1 cellular context compared by ENCODE assay signal in the genomic region with DNA sequence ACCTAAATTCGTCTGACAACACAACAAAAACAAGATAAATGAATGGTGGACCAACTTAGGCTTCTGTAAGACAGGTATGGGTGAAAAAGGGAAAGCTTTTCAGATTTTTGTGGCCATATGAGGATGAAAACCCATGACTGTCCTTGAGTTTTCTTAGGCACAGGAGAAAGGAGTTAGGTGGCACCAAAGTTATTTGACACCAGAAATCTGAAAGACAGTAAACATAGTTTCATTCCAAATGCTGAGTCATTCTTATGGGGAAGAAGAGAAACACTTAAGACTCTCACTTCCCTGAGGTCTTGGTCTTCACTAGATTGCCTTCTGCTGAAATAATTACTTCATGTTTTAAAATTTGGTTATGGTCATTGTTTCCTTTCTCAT.
TF ChIP-seq lines count a peak whose summit lies in the region.

No MANE protein-coding gene starts in this region.

TF ChIP-seq in K562, 482 proteins besides CTCF, POLR2A, EP300 and RAD21 (continued from another document and continues in another):
- TF ChIP-seq ZNF639 (CRISPR knock-in tag; conservative IDR thresholded peaks at IDR 0.05 in 1 of 2, IDR thresholded peaks at IDR 0.05 in 1 of 2) (0 out of 4 replicates have a peak, but pooled peaks of 1 of the 2 experiments have one; percentile 33), ZNF253 (CRISPR knock-in tag; conservative IDR thresholded peaks at IDR 0.05) (no peak), BDP1 (IDR thresholded peaks at IDR 0.05; ENCODE audit: insufficient read depth, insufficient read length) (no peak), KDM1A (IDR thresholded peaks at IDR 0.05) (0 out of 4 replicates have a peak, but pooled peaks have one; percentile 11 to 28), TRIM24 (IDR thresholded peaks at IDR 0.05) (peak in 1 of 2 experiments; percentile 22; a peak in 1 of 4 replicates), JUND (IDR thresholded peaks at IDR 0.05; ENCODE audit: borderline replicate concordance, low read depth, low read length) (peak; percentile 77), JUND (tag; IDR thresholded peaks at IDR 0.05; ENCODE audit: borderline replicate concordance, low read depth, low read length) (peak; percentile 78; the same call in 2 of the 3 replicates), SREBF1 (IDR thresholded peaks at IDR 0.05; ENCODE audit: borderline replicate concordance, low read depth, low read length) (no peak), NFE2L1 (tag; IDR thresholded peaks at IDR 0.05; ENCODE audit: borderline replicate concordance, low read depth) (peak; percentile 99), RB1 (IDR thresholded peaks at IDR 0.05; ENCODE audit: low read depth) (no peak), CREBBP (IDR thresholded peaks at IDR 0.05; ENCODE audit: low read depth, low read length) (no peak), GATAD2B (IDR thresholded peaks at IDR 0.05; ENCODE audit: borderline replicate concordance) (0 out of 2 replicates have a peak, but pooled peaks have one; percentile 16), PREB (CRISPR knock-in tag; IDR thresholded peaks at IDR 0.05) (0 out of 2 replicates have a peak, but pooled peaks have one; percentile 27), NFIC (IDR thresholded peaks at IDR 0.05) (0 out of 2 replicates have a peak, but pooled peaks have one; percentile 12), FOXJ2 (tag; IDR thresholded peaks at IDR 0.05) (peak; percentile 83), TBP (optimal IDR thresholded peaks at IDR 0.05; ENCODE audit: low read depth, low read length) (no peak), CC2D1A (IDR thresholded peaks at IDR 0.05) (no peak), HMG20B (CRISPR knock-in tag; IDR thresholded peaks at IDR 0.05) (no peak), BACH1 (tag; IDR thresholded peaks at IDR 0.05) (peak; percentile 97), HDAC6 (IDR thresholded peaks at IDR 0.05; ENCODE audit: low read depth, low read length) (no peak), ETV1 (tag; conservative IDR thresholded peaks at IDR 0.05; ENCODE audit: low read depth) (0 out of 2 replicates have a peak, but pooled peaks have one; percentile 19), FOSL1 (tag; conservative IDR thresholded peaks at IDR 0.05) (peak; percentile 52), LEF1 (IDR thresholded peaks at IDR 0.05) (peak; percentile 66), RREB1 (CRISPR knock-in tag; IDR thresholded peaks at IDR 0.05) (no peak), MTA1 (IDR thresholded peaks at IDR 0.05; ENCODE audit: borderline replicate concordance) (peak; percentile 37; the same call in 1 of the 2 replicates), CCNT2 (IDR thresholded peaks at IDR 0.05; ENCODE audit: borderline replicate concordance, extremely low read depth, insufficient read length, low read depth, low read length) (peak; percentile 38), L3MBTL2 (IDR thresholded peaks at IDR 0.05) (peak; percentile 13; the same call in 1 of the 2 replicates), NFRKB (IDR thresholded peaks at IDR 0.05; ENCODE audit: low read depth) (0 out of 2 replicates have a peak, but pooled peaks have one; percentile 57), PKNOX1 (IDR thresholded peaks at IDR 0.05) (0 out of 2 replicates have a peak, but pooled peaks have one; percentile 6), SMARCC2 (IDR thresholded peaks at IDR 0.05; ENCODE audit: low read depth) (peak; percentile 68; the same call in 1 of the 2 replicates), ATF7 (IDR thresholded peaks at IDR 0.05) (peak; percentile 30; the same call in 1 of the 2 replicates), EHMT2 (IDR thresholded peaks at IDR 0.05) (peak; percentile 70; the same call in 1 of the 2 replicates), SOX6 (IDR thresholded peaks at IDR 0.05) (peak; percentile 35; the same call in 1 of the 2 replicates), TOE1 (IDR thresholded peaks at IDR 0.05; ENCODE audit: borderline replicate concordance) (0 out of 2 replicates have a peak, but pooled peaks have one; percentile 24), TOE1 (CRISPR knock-in tag; IDR thresholded peaks at IDR 0.05; ENCODE audit: borderline replicate concordance, low read depth) (no peak), ZNF316 (IDR thresholded peaks at IDR 0.05) (peak; percentile 98), ATF3 (IDR thresholded peaks at IDR 0.05) (peak; percentile 68; the same call in 1 of the 2 replicates), ATF3 (CRISPR knock-in tag; conservative IDR thresholded peaks at IDR 0.05) (no peak), FOXK2 (conservative IDR thresholded peaks at IDR 0.05 in 1 of 2, IDR thresholded peaks at IDR 0.05 in 1 of 2; ENCODE audit: low read depth in 2 of 2) (peak; percentile 66 to 79; a peak in 3 of 4 replicates), FOXA1 (IDR thresholded peaks at IDR 0.05; ENCODE audit: borderline replicate concordance) (no peak), DPF2 (IDR thresholded peaks at IDR 0.05) (peak; percentile 87), RFX1 (IDR thresholded peaks at IDR 0.05) (no peak), ATF1 (CRISPR knock-in tag; IDR thresholded peaks at IDR 0.05) (no peak), ATF1 (tag; IDR thresholded peaks at IDR 0.05) (peak; percentile 22; the same call in 1 of the 2 replicates), ID3 (CRISPR knock-in tag; IDR thresholded peaks at IDR 0.05) (no peak), ID3 (tag; IDR thresholded peaks at IDR 0.05) (no peak), ZNF644 (tag; IDR thresholded peaks at IDR 0.05; ENCODE audit: low read depth) (no peak), SAP30 (IDR thresholded peaks at IDR 0.05; ENCODE audit: borderline replicate concordance, insufficient read depth, low read depth, low read length, poor library complexity, severe bottlenecking) (no peak), NCOA1 (IDR thresholded peaks at IDR 0.05; ENCODE audit: low read depth) (peak; percentile 32; the same call in 1 of the 2 replicates), ZNF41 (CRISPR knock-in tag; conservative IDR thresholded peaks at IDR 0.05) (no peak)
- TF ChIP-seq, protein P1, sequence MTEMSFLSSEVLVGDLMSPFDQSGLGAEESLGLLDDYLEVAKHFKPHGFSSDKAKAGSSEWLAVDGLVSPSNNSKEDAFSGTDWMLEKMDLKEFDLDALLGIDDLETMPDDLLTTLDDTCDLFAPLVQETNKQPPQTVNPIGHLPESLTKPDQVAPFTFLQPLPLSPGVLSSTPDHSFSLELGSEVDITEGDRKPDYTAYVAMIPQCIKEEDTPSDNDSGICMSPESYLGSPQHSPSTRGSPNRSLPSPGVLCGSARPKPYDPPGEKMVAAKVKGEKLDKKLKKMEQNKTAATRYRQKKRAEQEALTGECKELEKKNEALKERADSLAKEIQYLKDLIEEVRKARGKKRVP (CRISPR knock-in tag; IDR thresholded peaks at IDR 0.05) = 0 out of 2 replicates have a peak, but pooled peaks have one; percentile 33
- TF ChIP-seq, protein P2, sequence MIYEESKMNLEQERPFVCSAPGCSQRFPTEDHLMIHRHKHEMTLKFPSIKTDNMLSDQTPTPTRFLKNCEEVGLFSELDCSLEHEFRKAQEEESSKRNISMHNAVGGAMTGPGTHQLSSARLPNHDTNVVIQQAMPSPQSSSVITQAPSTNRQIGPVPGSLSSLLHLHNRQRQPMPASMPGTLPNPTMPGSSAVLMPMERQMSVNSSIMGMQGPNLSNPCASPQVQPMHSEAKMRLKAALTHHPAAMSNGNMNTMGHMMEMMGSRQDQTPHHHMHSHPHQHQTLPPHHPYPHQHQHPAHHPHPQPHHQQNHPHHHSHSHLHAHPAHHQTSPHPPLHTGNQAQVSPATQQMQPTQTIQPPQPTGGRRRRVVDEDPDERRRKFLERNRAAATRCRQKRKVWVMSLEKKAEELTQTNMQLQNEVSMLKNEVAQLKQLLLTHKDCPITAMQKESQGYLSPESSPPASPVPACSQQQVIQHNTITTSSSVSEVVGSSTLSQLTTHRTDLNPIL (CRISPR knock-in tag; IDR thresholded peaks at IDR 0.05) = no peak
- TF ChIP-seq, protein P3, sequence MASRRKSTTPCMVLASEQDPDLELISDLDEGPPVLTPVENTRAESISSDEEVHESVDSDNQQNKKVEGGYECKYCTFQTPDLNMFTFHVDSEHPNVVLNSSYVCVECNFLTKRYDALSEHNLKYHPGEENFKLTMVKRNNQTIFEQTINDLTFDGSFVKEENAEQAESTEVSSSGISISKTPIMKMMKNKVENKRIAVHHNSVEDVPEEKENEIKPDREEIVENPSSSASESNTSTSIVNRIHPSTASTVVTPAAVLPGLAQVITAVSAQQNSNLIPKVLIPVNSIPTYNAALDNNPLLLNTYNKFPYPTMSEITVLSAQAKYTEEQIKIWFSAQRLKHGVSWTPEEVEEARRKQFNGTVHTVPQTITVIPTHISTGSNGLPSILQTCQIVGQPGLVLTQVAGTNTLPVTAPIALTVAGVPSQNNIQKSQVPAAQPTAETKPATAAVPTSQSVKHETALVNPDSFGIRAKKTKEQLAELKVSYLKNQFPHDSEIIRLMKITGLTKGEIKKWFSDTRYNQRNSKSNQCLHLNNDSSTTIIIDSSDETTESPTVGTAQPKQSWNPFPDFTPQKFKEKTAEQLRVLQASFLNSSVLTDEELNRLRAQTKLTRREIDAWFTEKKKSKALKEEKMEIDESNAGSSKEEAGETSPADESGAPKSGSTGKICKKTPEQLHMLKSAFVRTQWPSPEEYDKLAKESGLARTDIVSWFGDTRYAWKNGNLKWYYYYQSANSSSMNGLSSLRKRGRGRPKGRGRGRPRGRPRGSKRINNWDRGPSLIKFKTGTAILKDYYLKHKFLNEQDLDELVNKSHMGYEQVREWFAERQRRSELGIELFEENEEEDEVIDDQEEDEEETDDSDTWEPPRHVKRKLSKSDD (conservative IDR thresholded peaks at IDR 0.05; ENCODE audit: low read length) = no peak
